In genomic region chr1:243313635-243314536, GRCh38 we compare ENCODE assay signal across 9 cellular contexts. TPM values are rescaled to one million over a fixed set of nuclear protein-coding genes. Genes with fewer than 3 reads are reported as not detected.
A peak's percentile ranks its signal among the peaks of the same experiment; 100 is the strongest.
DNase-seq lines count a peak whose midpoint lies in the region; ATAC-seq, FAIRE-seq and TF ChIP-seq lines count a peak whose summit lies in the region.
"Had no signal": no experiment of that assay in that cellular context is flagged by ENCODE, and none has a peak within 500 bp of the region (broad histone marks: within the 10 kb centered on the region; RNA-seq: fewer than 3 reads in every experiment).

No MANE protein-coding gene starts in this region.

- H3K36me3 Mint-ChIP-seq in endodermal cell (ENCODE audit: low read depth) = peaks cover 13% of the 10 kb centered on the region
- peaks cover 6% of the 10 kb centered on the region for H3K36me3 Mint-ChIP-seq in activated CD8-positive, alpha-beta memory T cell treated with anti-CD3 and anti-CD28 coated beads, Interleukin-2, amount 10 ng/mL, durations not matched to agents 7 days and 5 days

- peak; percentile 11 for DNase-seq in GM12891 (ENCODE audit: insufficient read length, low spot score)
- no peak for DNase-seq in endodermal cell
- no peak for DNase-seq in activated CD8-positive, alpha-beta memory T cell treated with anti-CD3 and anti-CD28 coated beads, Interleukin-2, amount 10 ng/mL, durations not matched to agents 7 days and 5 days
- DNase-seq in stimulated activated CD4-positive, alpha-beta T cell treated with anti-CD3 and anti-CD28 coated beads, Interleukin-12 subunit alpha, Interleukin-12 subunit beta, amount 100 ng/mL, for 4 hours = no peak
- no peak for DNase-seq in NCI-H345 treated with DMSO at 0.1 percent for 48 hours (lab: John Stamatoyannopoulos, UW; ENCODE audit: unreplicated experiment)

- ATAC-seq in GM19463 (IDR thresholded peaks at IDR 0.05; ENCODE audit: unreplicated experiment) (peak; percentile 71), HG03097 (IDR thresholded peaks at IDR 0.05; ENCODE audit: low FRiP score, unreplicated experiment) (peak; percentile 68), gastroesophageal sphincter (no peak)
- no peak for ATAC-seq in activated CD8-positive, alpha-beta memory T cell treated with anti-CD3 and anti-CD28 coated beads, Interleukin-2, amount 10 ng/mL, durations not matched to agents 7 days and 5 days

- H3K36me3 ChIP-seq in endodermal cell (ENCODE audit: control insufficient read depth, insufficient read depth, low read length) (no peaks in the 10 kb centered on the region), gastroesophageal sphincter (peaks cover 0 to 50% of the 10 kb centered on the region in 2 donors)

- peak; percentile 85 for FAIRE-seq in GM12891 (lab: Jason Lieb, UNC)
- FAIRE-seq: TTC549 had no signal

- H3K27ac ChIP-seq in endodermal cell (ENCODE audit: low read depth, low read length) (no peak overlapping the region), gastroesophageal sphincter (no peak overlapping the region)

- peaks cover 11% of the 10 kb centered on the region for H3K4me1 Mint-ChIP-seq in endodermal cell
- peaks cover 10% of the 10 kb centered on the region for H3K4me1 Mint-ChIP-seq in activated CD8-positive, alpha-beta memory T cell treated with anti-CD3 and anti-CD28 coated beads, Interleukin-2, amount 10 ng/mL, durations not matched to agents 7 days and 5 days

- WGBS in endodermal cell (ENCODE audit: insufficient coverage in 1 of 2, insufficient read length in 1 of 2), 2 experiments = 95 to 98% methylated on average over 5 to 6 of the region's 6 CpGs
- WGBS in gastroesophageal sphincter (ENCODE audit: low coverage in 1 of 2), 2 donors = 90 to 95% methylated on average over 4 to 5 of the region's 6 CpGs

- TF ChIP-seq POLR2A in GM12891 (IDR thresholded peaks at IDR 0.05; ENCODE audit: low read depth, low read length) (no peak), gastroesophageal sphincter (IDR thresholded peaks at IDR 0.05) (no peak)

- H3K4me3 Mint-ChIP-seq in endodermal cell = no peak overlapping the region
- H3K4me3 Mint-ChIP-seq in activated CD8-positive, alpha-beta memory T cell treated with anti-CD3 and anti-CD28 coated beads, Interleukin-2, amount 10 ng/mL, durations not matched to agents 7 days and 5 days = no peak overlapping the region

- no peaks in the 10 kb centered on the region for H3K9me3 Mint-ChIP-seq in endodermal cell
- H3K9me3 Mint-ChIP-seq in activated CD8-positive, alpha-beta memory T cell treated with anti-CD3 and anti-CD28 coated beads, Interleukin-2, amount 10 ng/mL, durations not matched to agents 7 days and 5 days (ENCODE audit: low read depth) = no peaks in the 10 kb centered on the region

- TF ChIP-seq CTCF in endodermal cell (conservative IDR thresholded peaks at IDR 0.05) (no peak), gastroesophageal sphincter (IDR thresholded peaks at IDR 0.05) (no peak)

- no peaks in the 10 kb centered on the region for H3K27me3 Mint-ChIP-seq in endodermal cell (ENCODE audit: insufficient read depth)
- no peaks in the 10 kb centered on the region for H3K27me3 Mint-ChIP-seq in activated CD8-positive, alpha-beta memory T cell treated with anti-CD3 and anti-CD28 coated beads, Interleukin-2, amount 10 ng/mL, durations not matched to agents 7 days and 5 days

- no peaks in the 10 kb centered on the region for H3K27me3 ChIP-seq in endodermal cell (ENCODE audit: control insufficient read depth, insufficient read depth, low read length, poor library complexity, severe bottlenecking)
- H3K27me3 ChIP-seq in gastroesophageal sphincter = no peaks in the 10 kb centered on the region

- CTCF ChIA-PET in activated CD8-positive, alpha-beta memory T cell treated with anti-CD3 and anti-CD28 coated beads, Interleukin-2, amount 10 ng/mL, durations not matched to agents 7 days and 5 days (lab: Charles Lee) = interaction anchor here (0.6 to 1.2 kb wide), 4 partner anchors 8 to 87 kb away, joined by 3 read pairs; no protein-coding TSS in a partner anchor

- H3K4me3 ChIP-seq in endodermal cell (ENCODE audit: low read length) = no peak overlapping the region
- no peak overlapping the region for H3K4me3 ChIP-seq in gastroesophageal sphincter

- H3K9me3 ChIP-seq in endodermal cell (ENCODE audit: control insufficient read depth, low read length) (no peaks in the 10 kb centered on the region), gastroesophageal sphincter (no peaks in the 10 kb centered on the region)

- TF ChIP-seq EP300 in gastroesophageal sphincter (IDR thresholded peaks at IDR 0.05) = no peak

- H3K4me1 ChIP-seq in endodermal cell (ENCODE audit: control insufficient read depth, insufficient read depth, low read length) = peaks cover 5% of the 10 kb centered on the region
- peaks cover 0 to 16% (median 0%) of the 10 kb centered on the region in 3 donors for H3K4me1 ChIP-seq in gastroesophageal sphincter

- H3K27ac Mint-ChIP-seq in endodermal cell = peak overlapping the region; percentile 23
- no peak overlapping the region for H3K27ac Mint-ChIP-seq in activated CD8-positive, alpha-beta memory T cell treated with anti-CD3 and anti-CD28 coated beads, Interleukin-2, amount 10 ng/mL, durations not matched to agents 7 days and 5 days

- H3K9ac ChIP-seq in endodermal cell (ENCODE audit: extremely low read depth, low read length, poor library complexity, severe bottlenecking) = no peak overlapping the region

TF ChIP-seq in GM12891, 5 proteins besides CTCF, POLR2A, EP300 and RAD21:
- no peak for TF ChIP-seq SPI1 (IDR thresholded peaks at IDR 0.05; ENCODE audit: low read depth, low read length)
- 0 out of 2 replicates have a peak, but pooled peaks have one; percentile 12 for TF ChIP-seq POU2F2 (IDR thresholded peaks at IDR 0.05; ENCODE audit: low read depth, low read length)

RNA-seq across cellular contexts. Expression of gene SDCCAG8, which starts 58.0 kb away (rescaled TPM):
- 12.8 TPM for polyA plus RNA-seq in GM12891 (2012; ENCODE audit: low read depth, missing spikeins)
- 10 to 100 TPM; 19.8 to 27.5 TPM for total RNA-seq in endodermal cell
- polyA plus RNA-seq in endodermal cell (2013, experiment 1 of 2) = 14.3 TPM
- 16.5 TPM for polyA plus RNA-seq in endodermal cell (2013, experiment 2 of 2)
- total RNA-seq in activated CD8-positive, alpha-beta memory T cell treated with anti-CD3 and anti-CD28 coated beads, Interleukin-2, amount 10 ng/mL, durations not matched to agents 7 days and 5 days = 10 to 100 TPM; 14.9 to 27.1 TPM
- total RNA-seq in gastroesophageal sphincter = 10 to 100 TPM; 30.2 to 46.4 (median 36.7) TPM

RNA-seq across cellular contexts. Expression of gene CEP170, which starts 58.8 kb away (rescaled TPM):
- 14.7 TPM for polyA plus RNA-seq in GM12891 (2012; ENCODE audit: low read depth, missing spikeins)
- total RNA-seq in endodermal cell (10 to 100 TPM; 85.7 to 99.8 TPM), gastroesophageal sphincter (10 to 100 TPM; 33.1 to 53.5 (median 41.6) TPM)
- polyA plus RNA-seq in endodermal cell (2013, experiment 1 of 2) = 81.7 TPM
- polyA plus RNA-seq in endodermal cell (2013, experiment 2 of 2) = 83.0 TPM
- total RNA-seq in activated CD8-positive, alpha-beta memory T cell treated with anti-CD3 and anti-CD28 coated beads, Interleukin-2, amount 10 ng/mL, durations not matched to agents 7 days and 5 days = 10 to 100 TPM; 24.9 to 39.3 TPM

Comparison
In these comparisons a context has a peak if more than half of its experiments do, and no peak if none do; other contexts are left out.
1. ATAC-seq: peak in GM19463 (single experiment) and HG03097 (single experiment); none in activated CD8-positive, alpha-beta memory T cell treated with anti-CD3 and anti-CD28 coated beads, Interleukin-2, amount 10 ng/mL, durations not matched to agents 7 days and 5 days (single experiment) and gastroesophageal sphincter (single experiment).